In genomic region chr1:3787745-3788605, GRCh38 we compare ENCODE assay signal across 24 cellular contexts. TPM values are rescaled to one million over a fixed set of nuclear protein-coding genes. Genes with fewer than 3 reads are reported as not detected.
DNase-seq lines count a peak whose midpoint lies in the region; ATAC-seq lines count a peak whose summit lies in the region.
"Had no signal": no experiment of that assay in that cellular context is flagged by ENCODE, and none has a peak within 500 bp of the region (broad histone marks: within the 10 kb centered on the region; RNA-seq: fewer than 3 reads in every experiment).

No MANE protein-coding gene starts in this region.

- ATAC-seq in activated T-cell treated with anti-CD3 and anti-CD28 coated beads, Interleukin-2, amount 50 U/mL, for 72 hours (replicated peaks in 1 of 2) = peak in 1 of 2 donors; percentile 43
- ATAC-seq in GM19351 (IDR thresholded peaks at IDR 0.05; ENCODE audit: unreplicated experiment) (peak; percentile 8), HG03342 (IDR thresholded peaks at IDR 0.05; ENCODE audit: unreplicated experiment) (no peak)
- ATAC-seq in activated T-helper 17 cell treated with anti-CD3 and anti-CD28 coated beads, Interleukin-2, amount 50 U/mL, for 72 hours (replicated peaks) = peak; percentile 45
- ATAC-seq in natural killer cell treated with Interleukin-12 subunit alpha and Interleukin-12 subunit beta and Interleukin-15 and Interleukin-18, amount 100 ng/mL, for 72 hours = peak in 1 of 2 donors; percentile 48
- ATAC-seq: gastroesophageal sphincter, sciatic nerve had no signal

- no peaks in the 10 kb centered on the region for H3K9me3 Mint-ChIP-seq in activated T-cell treated with anti-CD3 and anti-CD28 coated beads, Interleukin-2, amount 50 U/mL, for 72 hours
- H3K9me3 Mint-ChIP-seq in activated T-helper 17 cell treated with anti-CD3 and anti-CD28 coated beads, Interleukin-2, amount 50 U/mL, for 72 hours = no peaks in the 10 kb centered on the region
- no peaks in the 10 kb centered on the region for H3K9me3 Mint-ChIP-seq in natural killer cell treated with Interleukin-12 subunit alpha and Interleukin-12 subunit beta and Interleukin-15 and Interleukin-18, amount 100 ng/mL, for 72 hours

- peak overlapping the region in 1 of 2 donors; percentile 78 for H3K4me3 Mint-ChIP-seq in activated T-cell treated with anti-CD3 and anti-CD28 coated beads, Interleukin-2, amount 50 U/mL, for 72 hours
- H3K4me3 Mint-ChIP-seq in activated T-helper 17 cell treated with anti-CD3 and anti-CD28 coated beads, Interleukin-2, amount 50 U/mL, for 72 hours = peak overlapping the region; percentile 67
- peak overlapping the region; percentile 52 for H3K4me3 Mint-ChIP-seq in natural killer cell treated with Interleukin-12 subunit alpha and Interleukin-12 subunit beta and Interleukin-15 and Interleukin-18, amount 100 ng/mL, for 72 hours

- H3K27me3 ChIP-seq in effector memory CD4-positive, alpha-beta T cell (replicated peaks; ENCODE audit: control insufficient read depth, insufficient read depth, low read length, poor library complexity, severe bottlenecking) = no peaks in the 10 kb centered on the region
- H3K27me3 ChIP-seq: esophagus squamous epithelium, gastroesophageal sphincter, SJCRH30 had no signal

- no peaks in the 10 kb centered on the region for H3K27me3 Mint-ChIP-seq in activated T-cell treated with anti-CD3 and anti-CD28 coated beads, Interleukin-2, amount 50 U/mL, for 72 hours (ENCODE audit: low read depth)
- H3K27me3 Mint-ChIP-seq in activated T-helper 17 cell treated with anti-CD3 and anti-CD28 coated beads, Interleukin-2, amount 50 U/mL, for 72 hours = no peaks in the 10 kb centered on the region
- no peaks in the 10 kb centered on the region for H3K27me3 Mint-ChIP-seq in natural killer cell treated with Interleukin-12 subunit alpha and Interleukin-12 subunit beta and Interleukin-15 and Interleukin-18, amount 100 ng/mL, for 72 hours

- no peak overlapping the region for H3K27ac ChIP-seq in effector memory CD4-positive, alpha-beta T cell (ENCODE audit: insufficient read depth, low read length, poor library complexity, severe bottlenecking)
- H3K27ac ChIP-seq: esophagus squamous epithelium, gastroesophageal sphincter, KMS-11, parathyroid adenoma, SJCRH30, WERI-Rb-1 had no signal

- peak overlapping the region; percentile 86 for H3K27ac Mint-ChIP-seq in activated T-cell treated with anti-CD3 and anti-CD28 coated beads, Interleukin-2, amount 50 U/mL, for 72 hours
- H3K27ac Mint-ChIP-seq in activated T-helper 17 cell treated with anti-CD3 and anti-CD28 coated beads, Interleukin-2, amount 50 U/mL, for 72 hours = peak overlapping the region; percentile 88
- peak overlapping the region in 1 of 2 donors; percentile 64 for H3K27ac Mint-ChIP-seq in natural killer cell treated with Interleukin-12 subunit alpha and Interleukin-12 subunit beta and Interleukin-15 and Interleukin-18, amount 100 ng/mL, for 72 hours

- H3K36me3 ChIP-seq in effector memory CD4-positive, alpha-beta T cell (ENCODE audit: control insufficient read depth, insufficient read depth, low read length) = peaks cover 51% of the 10 kb centered on the region

- H3K9me3 ChIP-seq in effector memory CD4-positive, alpha-beta T cell (ENCODE audit: control insufficient read depth, low read length) = no peaks in the 10 kb centered on the region
- H3K9me3 ChIP-seq: esophagus squamous epithelium, gastroesophageal sphincter, SJCRH30 had no signal

- H3K4me1 Mint-ChIP-seq in activated T-cell treated with anti-CD3 and anti-CD28 coated beads, Interleukin-2, amount 50 U/mL, for 72 hours (ENCODE audit: low read depth) = peaks cover 10% of the 10 kb centered on the region
- H3K4me1 Mint-ChIP-seq in activated T-helper 17 cell treated with anti-CD3 and anti-CD28 coated beads, Interleukin-2, amount 50 U/mL, for 72 hours = peaks cover 16% of the 10 kb centered on the region
- peaks cover 24 to 29% of the 10 kb centered on the region in 2 donors for H3K4me1 Mint-ChIP-seq in natural killer cell treated with Interleukin-12 subunit alpha and Interleukin-12 subunit beta and Interleukin-15 and Interleukin-18, amount 100 ng/mL, for 72 hours (ENCODE audit: low read depth in 2 of 2)

- no peak for DNase-seq in activated T-cell treated with anti-CD3 and anti-CD28 coated beads, Interleukin-2, amount 50 U/mL, for 72 hours
- DNase-seq in activated T-cell treated with anti-CD3 and anti-CD28 coated beads for 4 hours (no peak), SW 1271 (lab: John Stamatoyannopoulos, UW) (no peak)
- DNase-seq in natural killer cell treated with Interleukin-12 subunit alpha and Interleukin-12 subunit beta and Interleukin-15 and Interleukin-18, amount 100 ng/mL, for 72 hours (ENCODE audit: low spot score) = no peak
- no peak for DNase-seq in effector memory CD4-positive, alpha-beta T cell
- DNase-seq: activated CD8-positive, alpha-beta memory T cell treated with anti-CD3 and anti-CD28 coated beads for 24 hours; amygdala; DMS 273 treated with DMSO at 0.1 percent for 48 hours; esophagus squamous epithelium; mesenchymal stem cell; NCI-H1048; NCI-H187 treated with DMSO at 0.1 percent for 48 hours; NCI-H226; SJCRH30; WERI-Rb-1 had no signal

- H3K36me3 Mint-ChIP-seq in activated T-cell treated with anti-CD3 and anti-CD28 coated beads, Interleukin-2, amount 50 U/mL, for 72 hours (ENCODE audit: insufficient read depth in 2 of 2) = peaks cover 3 to 4% of the 10 kb centered on the region in 2 donors
- H3K36me3 Mint-ChIP-seq in activated T-helper 17 cell treated with anti-CD3 and anti-CD28 coated beads, Interleukin-2, amount 50 U/mL, for 72 hours (ENCODE audit: low read depth) = peaks cover 62% of the 10 kb centered on the region
- peaks cover 5% of the 10 kb centered on the region for H3K36me3 Mint-ChIP-seq in natural killer cell treated with Interleukin-12 subunit alpha and Interleukin-12 subunit beta and Interleukin-15 and Interleukin-18, amount 100 ng/mL, for 72 hours

- H3K4me3 ChIP-seq in effector memory CD4-positive, alpha-beta T cell (ENCODE audit: insufficient read depth, low read depth, low read length, poor library complexity, severe bottlenecking) = no peak overlapping the region
- H3K4me3 ChIP-seq: esophagus squamous epithelium, gastroesophageal sphincter, SJCRH30 had no signal

- H3K4me1 ChIP-seq in effector memory CD4-positive, alpha-beta T cell (ENCODE audit: control insufficient read depth, insufficient read depth, low read length, poor library complexity, severe bottlenecking) = peaks cover 12% of the 10 kb centered on the region
- H3K4me1 ChIP-seq: parathyroid adenoma, SJCRH30 had no signal

RNA-seq across cellular contexts. Expression of gene LRRC47, which starts 8.3 kb away (rescaled TPM):
- total RNA-seq in activated T-cell treated with anti-CD3 and anti-CD28 coated beads, Interleukin-2, amount 50 U/mL, for 72 hours = 10 to 100 TPM; 37.7 to 48.7 TPM
- total RNA-seq in activated T-helper 17 cell treated with anti-CD3 and anti-CD28 coated beads, Interleukin-2, amount 50 U/mL, for 72 hours = 10 to 100 TPM; 26.4 to 35.9 TPM
- 10 to 100 TPM; 46.4 to 54.1 TPM for total RNA-seq in natural killer cell treated with Interleukin-12 subunit alpha and Interleukin-12 subunit beta and Interleukin-15 and Interleukin-18, amount 100 ng/mL, for 72 hours

RNA-seq across cellular contexts. Expression of gene SMIM1, which starts 15.4 kb away (rescaled TPM):
- total RNA-seq in activated T-cell treated with anti-CD3 and anti-CD28 coated beads, Interleukin-2, amount 50 U/mL, for 72 hours = 1 to 10 TPM; 2.5 to 3.4 TPM
- 1 to 10 TPM; 1.5 to 2.8 TPM for total RNA-seq in activated T-helper 17 cell treated with anti-CD3 and anti-CD28 coated beads, Interleukin-2, amount 50 U/mL, for 72 hours
- total RNA-seq in natural killer cell treated with Interleukin-12 subunit alpha and Interleukin-12 subunit beta and Interleukin-15 and Interleukin-18, amount 100 ng/mL, for 72 hours = not detected
- total RNA-seq: SJCRH30 had no signal

RNA-seq across cellular contexts. Expression of gene CCDC27, which starts 35.7 kb away (rescaled TPM):
- not detected for total RNA-seq in activated T-cell treated with anti-CD3 and anti-CD28 coated beads, Interleukin-2, amount 50 U/mL, for 72 hours
- total RNA-seq in activated T-helper 17 cell treated with anti-CD3 and anti-CD28 coated beads, Interleukin-2, amount 50 U/mL, for 72 hours = not detected
- total RNA-seq in natural killer cell treated with Interleukin-12 subunit alpha and Interleukin-12 subunit beta and Interleukin-15 and Interleukin-18, amount 100 ng/mL, for 72 hours = not detected
- total RNA-seq: A673, esophagus squamous epithelium, G401, gastroesophageal sphincter, sciatic nerve, SJCRH30 had no signal
